In genomic region chr11:65574147-65574962, GRCh38 we compare ENCODE assay signal across 8 cellular contexts. TPM values are rescaled to one million over a fixed set of nuclear protein-coding genes. Genes with fewer than 3 reads are reported as not detected.
DNase-seq lines count a peak whose midpoint lies in the region; ATAC-seq lines count a peak whose summit lies in the region.

No MANE protein-coding gene starts in this region.

- POLR2A ChIA-PET in activated CD8-positive, alpha-beta T cell treated with anti-CD3 and anti-CD28 coated beads, Interleukin-2, amount 10 ng/mL, durations not matched to agents 7 days and 5 days (lab: Charles Lee): interaction anchor here (0.9 to 6.0 kb wide), 7 partner anchors 12 to 137 kb away, joined by 3 to 38 read pairs (median 3); partner anchors contain the start of gene MALAT1

- ATAC-seq in HG03108 (IDR thresholded peaks at IDR 0.05; ENCODE audit: unreplicated experiment) (peak; percentile 28), memory B cell (ENCODE audit: low read depth) (peak; percentile 26)
- ATAC-seq in activated CD8-positive, alpha-beta T cell treated with anti-CD3 and anti-CD28 coated beads, Interleukin-2, amount 10 ng/mL, durations not matched to agents 7 days and 5 days: peak; percentile 26

- peak overlapping the region; percentile 89 for H3K27ac Mint-ChIP-seq in activated CD8-positive, alpha-beta T cell treated with anti-CD3 and anti-CD28 coated beads, Interleukin-2, amount 10 ng/mL, durations not matched to agents 7 days and 5 days
- H3K27ac Mint-ChIP-seq in memory B cell: peak overlapping the region; percentile 98

- CTCF ChIA-PET in activated CD8-positive, alpha-beta T cell treated with anti-CD3 and anti-CD28 coated beads, Interleukin-2, amount 10 ng/mL, durations not matched to agents 7 days and 5 days (lab: Charles Lee): interaction anchor here (0.8 to 4.7 kb wide), 8 partner anchors 13 to 41 kb away, joined by 3 to 95 read pairs (median 30); partner anchors contain the start of genes KCNK7 and PCNX3

- no peaks in the 10 kb centered on the region for H3K9me3 Mint-ChIP-seq in activated CD8-positive, alpha-beta T cell treated with anti-CD3 and anti-CD28 coated beads, Interleukin-2, amount 10 ng/mL, durations not matched to agents 7 days and 5 days (ENCODE audit: insufficient read depth)
- H3K9me3 Mint-ChIP-seq in memory B cell: no peaks in the 10 kb centered on the region

- H3K4me3 Mint-ChIP-seq in activated CD8-positive, alpha-beta T cell treated with anti-CD3 and anti-CD28 coated beads, Interleukin-2, amount 10 ng/mL, durations not matched to agents 7 days and 5 days: peak overlapping the region; percentile 91
- H3K4me3 Mint-ChIP-seq in memory B cell: peak overlapping the region; percentile 93

- DNase-seq in NK-92 treated with Interleukin-12 subunit alpha and Interleukin-12 subunit beta, amount 100 ng/mL, for 24 hours (lab: John Stamatoyannopoulos, UW): peak; percentile 91
- DNase-seq in NK-92 (lab: John Stamatoyannopoulos, UW; ENCODE audit: unreplicated experiment) (no peak), NCI-H748 treated with DMSO at 0.1 percent for 48 hours (lab: John Stamatoyannopoulos, UW) (peak; percentile 68), memory B cell (ENCODE audit: low spot score in 2 of 2) (peak; percentile 83)
- peak; percentile 92 for DNase-seq in activated CD8-positive, alpha-beta T cell treated with anti-CD3 and anti-CD28 coated beads, Interleukin-2, amount 10 ng/mL, durations not matched to agents 7 days and 5 days
- DNase-seq in effector CD4-positive, alpha-beta T cell: peak; percentile 79
- DNase-seq in stimulated activated CD4-positive, alpha-beta T cell treated with anti-CD3 and anti-CD28 coated beads, TNF-alpha, amount 100 ng/mL, for 48 hours (ENCODE audit: low read depth in 3 of 3): peak; percentile 85 to 88 (median 88)

- peaks cover 66% of the 10 kb centered on the region for H3K4me1 Mint-ChIP-seq in activated CD8-positive, alpha-beta T cell treated with anti-CD3 and anti-CD28 coated beads, Interleukin-2, amount 10 ng/mL, durations not matched to agents 7 days and 5 days (ENCODE audit: low read depth)
- peaks cover 52% of the 10 kb centered on the region for H3K4me1 Mint-ChIP-seq in memory B cell

- H3K36me3 Mint-ChIP-seq in activated CD8-positive, alpha-beta T cell treated with anti-CD3 and anti-CD28 coated beads, Interleukin-2, amount 10 ng/mL, durations not matched to agents 7 days and 5 days (ENCODE audit: low read depth): peaks cover 35% of the 10 kb centered on the region
- peaks cover 9% of the 10 kb centered on the region for H3K36me3 Mint-ChIP-seq in memory B cell

- H3K27me3 Mint-ChIP-seq in activated CD8-positive, alpha-beta T cell treated with anti-CD3 and anti-CD28 coated beads, Interleukin-2, amount 10 ng/mL, durations not matched to agents 7 days and 5 days (ENCODE audit: low read depth): no peaks in the 10 kb centered on the region
- no peaks in the 10 kb centered on the region for H3K27me3 Mint-ChIP-seq in memory B cell

RNA-seq across cellular contexts. Expression of gene EHBP1L1, which starts 1.5 kb away (rescaled TPM):
- 10 to 100 TPM; 94.4 to 95.3 TPM for total RNA-seq in activated CD8-positive, alpha-beta T cell treated with anti-CD3 and anti-CD28 coated beads, Interleukin-2, amount 10 ng/mL, durations not matched to agents 7 days and 5 days

RNA-seq across cellular contexts. Expression of gene FAM89B, which starts 2.0 kb away (rescaled TPM):
- total RNA-seq in activated CD8-positive, alpha-beta T cell treated with anti-CD3 and anti-CD28 coated beads, Interleukin-2, amount 10 ng/mL, durations not matched to agents 7 days and 5 days: 10 to 100 TPM; 32.0 to 33.6 TPM

RNA-seq across cellular contexts. Expression of gene ZNRD2, which starts 4.1 kb away (rescaled TPM):
- 10 to 100 TPM; 39.2 to 40.7 TPM for total RNA-seq in activated CD8-positive, alpha-beta T cell treated with anti-CD3 and anti-CD28 coated beads, Interleukin-2, amount 10 ng/mL, durations not matched to agents 7 days and 5 days

RNA-seq across cellular contexts. Expression of gene LTBP3, which starts 16.2 kb away (rescaled TPM):
- 10 to 100 TPM; 64.7 to 70.8 TPM for total RNA-seq in activated CD8-positive, alpha-beta T cell treated with anti-CD3 and anti-CD28 coated beads, Interleukin-2, amount 10 ng/mL, durations not matched to agents 7 days and 5 days

RNA-seq across cellular contexts. Expression of gene KCNK7, which starts 21.2 kb away (rescaled TPM):
- total RNA-seq in activated CD8-positive, alpha-beta T cell treated with anti-CD3 and anti-CD28 coated beads, Interleukin-2, amount 10 ng/mL, durations not matched to agents 7 days and 5 days: under 1 TPM; 0.95 to 0.99 TPM
